8 cellular contexts compared by ENCODE assay signal in the genomic region with DNA sequence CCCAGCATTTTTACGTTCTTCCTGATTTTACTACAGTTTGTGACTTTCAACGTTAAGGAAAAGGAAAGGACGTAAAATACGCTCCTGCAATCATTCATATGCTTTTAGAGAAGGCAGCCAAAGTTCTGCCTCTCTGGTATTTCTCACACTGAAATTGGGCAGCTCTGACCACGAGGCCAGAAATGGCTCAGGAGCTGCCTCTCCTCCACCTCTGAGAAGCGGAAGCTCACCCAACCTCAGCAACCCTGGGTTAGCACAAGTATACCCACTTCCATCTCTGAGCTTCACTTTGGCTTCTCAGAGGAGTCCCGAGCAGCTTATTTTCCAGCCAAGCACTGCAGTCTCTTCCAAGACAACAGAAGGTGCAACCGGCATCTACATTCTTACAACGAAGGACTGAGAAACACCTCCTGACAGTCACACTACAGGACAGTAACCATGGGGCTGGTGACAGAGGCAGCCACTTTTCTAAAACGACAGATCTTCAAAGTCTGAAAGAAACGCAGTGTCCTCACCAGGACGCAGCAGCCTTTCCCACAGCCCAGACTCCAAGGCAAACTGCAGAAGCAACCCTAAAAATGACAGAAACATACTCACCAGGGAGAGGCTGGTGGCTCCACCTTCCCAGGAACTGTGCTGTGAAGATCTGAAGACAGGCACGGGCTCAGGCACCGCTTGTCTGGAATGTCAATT.
DNase-seq lines count a peak whose midpoint lies in the region; ATAC-seq and TF ChIP-seq lines count a peak whose summit lies in the region.
"Not testable (repeated sequence)": the region's sequence is repeated elsewhere in the genome, so short reads cannot be mapped to it uniquely, and the experiment has no call there.

No MANE protein-coding gene starts in this region.

- peak in 1 of 3 donors; percentile 20 for DNase-seq in CD4-positive, CD25-positive, alpha-beta regulatory T cell
- peak in 4 of 7 donors; percentile 29 to 55 (median 39) for DNase-seq in adrenal gland
- DNase-seq in fibroblast of the aortic adventitia (ENCODE audit: low read depth); stimulated activated naive B cell treated with anti-CD40 and anti-IgM and Interleukin-4, amounts not matched to agents 10 μg/mL and 1 μg/mL and 100 μg/mL, for 72 hours: not testable (repeated sequence)

- not testable (repeated sequence) for H3K36me3 Mint-ChIP-seq in CD4-positive, CD25-positive, alpha-beta regulatory T cell; stimulated activated naive B cell treated with anti-CD40 and anti-IgM and Interleukin-4, amounts not matched to agents 10 μg/mL and 1 μg/mL and 100 μg/mL, for 72 hours

- not testable (repeated sequence) for TF ChIP-seq CTCF in SU-DHL-6 (IDR thresholded peaks at IDR 0.05; ENCODE audit: insufficient read depth, low read length, poor library complexity, severe bottlenecking); adrenal gland (IDR thresholded peaks at IDR 0.05); fibroblast of the aortic adventitia (IDR thresholded peaks at IDR 0.05; ENCODE audit: insufficient read depth, low read length)

- not testable (repeated sequence) for H3K27me3 ChIP-seq in CD4-positive, CD25-positive, alpha-beta regulatory T cell (ENCODE audit: control insufficient read depth, insufficient read depth, low read length); SU-DHL-6 (ENCODE audit: low read length); adrenal gland; mononuclear cell (ENCODE audit: insufficient read depth, low read length)

- H2AFZ ChIP-seq in SU-DHL-6 (ENCODE audit: low read depth, low read length, severe bottlenecking): peak overlapping the region; percentile 41

- H3K4me2 ChIP-seq in SU-DHL-6 (ENCODE audit: low read depth, low read length, poor library complexity, severe bottlenecking): peak overlapping the region; percentile 50

- WGBS in adrenal gland, 4 donors: 0 to 9% (median 4%) methylated on average over 1 to 9 of the region's 14 CpGs

- H3K4me1 Mint-ChIP-seq in CD4-positive, CD25-positive, alpha-beta regulatory T cell: peaks cover 0 to 19% (median 4%) of the 10 kb centered on the region in 4 donors
- H3K4me1 Mint-ChIP-seq in stimulated activated naive B cell treated with anti-CD40 and anti-IgM and Interleukin-4, amounts not matched to agents 10 μg/mL and 1 μg/mL and 100 μg/mL, for 72 hours: not testable (repeated sequence)

- H3K27ac Mint-ChIP-seq in CD4-positive, CD25-positive, alpha-beta regulatory T cell: peak overlapping the region in 1 of 3 donors; percentile 74
- H3K27ac Mint-ChIP-seq in stimulated activated naive B cell treated with anti-CD40 and anti-IgM and Interleukin-4, amounts not matched to agents 10 μg/mL and 1 μg/mL and 100 μg/mL, for 72 hours: not testable (repeated sequence)

- not testable (repeated sequence) for H3K36me3 ChIP-seq in CD4-positive, CD25-positive, alpha-beta regulatory T cell (ENCODE audit: control insufficient read depth, insufficient read depth, low read length); SU-DHL-6 (ENCODE audit: low read length); adrenal gland (replicated peaks in 1 of 2)

- H4K20me1 ChIP-seq in SU-DHL-6 (ENCODE audit: low read depth, low read length): not testable (repeated sequence)

- H3K4me3 ChIP-seq in CD4-positive, CD25-positive, alpha-beta regulatory T cell (ENCODE audit: low read depth, low read length): peak overlapping the region; percentile 60
- H3K4me3 ChIP-seq in SU-DHL-6 (ENCODE audit: insufficient read depth, low read length, poor library complexity, severe bottlenecking): not testable (repeated sequence)
- H3K4me3 ChIP-seq in adrenal gland: peak overlapping the region in 1 of 4 donors; percentile 56
- peak overlapping the region; percentile 66 for H3K4me3 ChIP-seq in fibroblast of the aortic adventitia (ENCODE audit: low read depth, low read length)
- H3K4me3 ChIP-seq in mononuclear cell (ENCODE audit: low read length): peak overlapping the region; percentile 27

- intact Hi-C loops in adrenal gland (cut with DNase I): not testable (repeated sequence)

- not testable (repeated sequence) for H3K79me2 ChIP-seq in SU-DHL-6 (ENCODE audit: insufficient read depth, low read length)

- peak overlapping the region; percentile 55 for H3K27ac ChIP-seq in CD4-positive, CD25-positive, alpha-beta regulatory T cell (ENCODE audit: insufficient read depth, low read length, poor library complexity, severe bottlenecking)
- H3K27ac ChIP-seq in SU-DHL-6 (ENCODE audit: low read depth, low read length): not testable (repeated sequence)
- H3K27ac ChIP-seq in adrenal gland: peak overlapping the region; percentile 11 to 92 (median 75)

- not testable (repeated sequence) for H3F3A ChIP-seq in SU-DHL-6 (ENCODE audit: insufficient read depth)

- H3K9me3 ChIP-seq in CD4-positive, CD25-positive, alpha-beta regulatory T cell (ENCODE audit: control insufficient read depth in 2 of 2, low read length in 2 of 2); SU-DHL-6 (ENCODE audit: insufficient read depth, low read length); adrenal gland (replicated peaks in 1 of 3); mononuclear cell (ENCODE audit: low read depth, low read length): not testable (repeated sequence)

- not testable (repeated sequence) for H3K9me2 ChIP-seq in SU-DHL-6 (replicated peaks; ENCODE audit: insufficient read depth, low read length)

- ATAC-seq in CD4-positive, CD25-positive, alpha-beta regulatory T cell (ENCODE audit: low read depth in 2 of 2): peak; percentile 32 to 40
- peak; percentile 48 for ATAC-seq in GM21576 (IDR thresholded peaks at IDR 0.05; ENCODE audit: unreplicated experiment)
- ATAC-seq in HG03354 (IDR thresholded peaks at IDR 0.05; ENCODE audit: poor library complexity, severe bottlenecking, unreplicated experiment): peak; percentile 36
- peak; percentile 75 to 77 for ATAC-seq in stimulated activated naive B cell treated with anti-CD40 and anti-IgM and Interleukin-4, amounts not matched to agents 10 μg/mL and 1 μg/mL and 100 μg/mL, for 72 hours (replicated peaks)

- H3K4me3 Mint-ChIP-seq in CD4-positive, CD25-positive, alpha-beta regulatory T cell: peak overlapping the region; percentile 75 to 87 (median 80)
- H3K4me3 Mint-ChIP-seq in stimulated activated naive B cell treated with anti-CD40 and anti-IgM and Interleukin-4, amounts not matched to agents 10 μg/mL and 1 μg/mL and 100 μg/mL, for 72 hours: peak overlapping the region; percentile 48 to 56

- H3K4me1 ChIP-seq in CD4-positive, CD25-positive, alpha-beta regulatory T cell (ENCODE audit: control insufficient read depth, insufficient read depth, low read length, poor library complexity, severe bottlenecking); adrenal gland (replicated peaks in 1 of 2): not testable (repeated sequence)
- H3K4me1 ChIP-seq in mononuclear cell (ENCODE audit: insufficient read depth, low read length): peaks cover 22% of the 10 kb centered on the region

- not testable (repeated sequence) for H3K9me3 Mint-ChIP-seq in CD4-positive, CD25-positive, alpha-beta regulatory T cell; stimulated activated naive B cell treated with anti-CD40 and anti-IgM and Interleukin-4, amounts not matched to agents 10 μg/mL and 1 μg/mL and 100 μg/mL, for 72 hours

- H3K27me3 Mint-ChIP-seq in CD4-positive, CD25-positive, alpha-beta regulatory T cell; stimulated activated naive B cell treated with anti-CD40 and anti-IgM and Interleukin-4, amounts not matched to agents 10 μg/mL and 1 μg/mL and 100 μg/mL, for 72 hours: not testable (repeated sequence)

- H3K9ac ChIP-seq in SU-DHL-6 (ENCODE audit: low read length): peak overlapping the region; percentile 47; the same call in 1 of the 2 replicates

- not testable (repeated sequence) for TF ChIP-seq POLR2A in adrenal gland (IDR thresholded peaks at IDR 0.05)
